In genomic region chr3:187465503-187465902, GRCh38 we compare ENCODE assay signal across 19 cellular contexts.
DNase-seq lines count a peak whose midpoint lies in the region; ATAC-seq and TF ChIP-seq lines count a peak whose summit lies in the region.
"Had no signal": no experiment of that assay in that cellular context is flagged by ENCODE, and none has a peak within 500 bp of the region (broad histone marks: within the 10 kb centered on the region; RNA-seq: fewer than 3 reads in every experiment).

No MANE protein-coding gene starts in this region.

- H3K36me3 Mint-ChIP-seq in H9 (ENCODE audit: insufficient read depth in 1 of 3, low read depth in 3 of 3) (peaks cover 20 to 26% (median 21%) of the 10 kb centered on the region in 3 experiments), neural progenitor cell (no peaks in the 10 kb centered on the region)
- H3K36me3 Mint-ChIP-seq: CD4-positive, alpha-beta memory T cell had no signal

- H2AK5ac ChIP-seq in H9 (ENCODE audit: insufficient read length, low read length) = no peak overlapping the region

- no peak overlapping the region for H2BK20ac ChIP-seq in H9 (ENCODE audit: low read depth, low read length, poor library complexity, severe bottlenecking)

- H4K8ac ChIP-seq in H9 (replicated peaks; ENCODE audit: insufficient read length, low read depth, low read length) = no peak overlapping the region

- no peaks in the 10 kb centered on the region for H3K23me2 ChIP-seq in H9 (ENCODE audit: insufficient read length, low read depth, low read length, poor library complexity, severe bottlenecking)

- H3K79me2 ChIP-seq in H9 (ENCODE audit: insufficient read depth, low read length) (no peaks in the 10 kb centered on the region), neural progenitor cell (ENCODE audit: low read depth) (no peaks in the 10 kb centered on the region)

- H3K27me3 Mint-ChIP-seq in H9 (ENCODE audit: low read depth) (peaks cover 1% of the 10 kb centered on the region; the same call in 1 of the 2 replicates), neural progenitor cell (ENCODE audit: insufficient read depth, low read depth) (peaks cover 7% of the 10 kb centered on the region)

- in situ Hi-C loops in KBM-7 (cut with MboI; ENCODE audit: low pct_unique_long_range_greater_than_20kb, low sequenced_read_pairs) = no loop called here

- no peak overlapping the region for H2AFZ ChIP-seq in H9 (ENCODE audit: low read length)
- no peak overlapping the region for H2AFZ ChIP-seq in neural progenitor cell (replicated peaks)

- H3K9me3 ChIP-seq in H9 (ENCODE audit: control insufficient read depth, low read depth, low read length) (no peaks in the 10 kb centered on the region), NT2/D1 (ENCODE audit: insufficient read depth, low read length) (peaks cover 17% of the 10 kb centered on the region; the same call in 1 of the 2 replicates), neural progenitor cell (ENCODE audit: low read depth) (no peaks in the 10 kb centered on the region), gastroesophageal sphincter (no peaks in the 10 kb centered on the region)
- H3K9me3 ChIP-seq: A549, BE2C had no signal

- DNase-seq in H9 (peak; percentile 59), NT2/D1 (ENCODE audit: low read depth, low spot score) (peak; percentile 65), iPS DF 19.7 (ENCODE audit: low read depth, low spot score) (peak; percentile 40), neural progenitor cell (ENCODE audit: low spot score) (no peak), KBM-7 (no peak)
- DNase-seq in activated CD4-positive, alpha-beta T cell treated with anti-CD3 and anti-CD28 coated beads, Interleukin-2, amount 50 U/mL, for 4 hours = no peak
- DNase-seq: BE2C; CD4-positive, alpha-beta memory T cell; DMS153; DMS79 treated with DMSO at 0.1 percent for 48 hours; EL; GF-D8; GOT3; Kasumi-1 had no signal

- H3K23ac ChIP-seq in H9 (ENCODE audit: insufficient read length, low read depth, low read length) = no peak overlapping the region

- no peaks in the 10 kb centered on the region for H3F3A ChIP-seq in neural progenitor cell (ENCODE audit: low read depth)

- H2BK5ac ChIP-seq in H9 (ENCODE audit: insufficient read length, low read length) = no peak overlapping the region

- H3K36me3 ChIP-seq in NT2/D1 (ENCODE audit: insufficient read depth, insufficient read length, low read length) (no peaks in the 10 kb centered on the region), neural progenitor cell (no peaks in the 10 kb centered on the region), gastroesophageal sphincter (no peaks in the 10 kb centered on the region)
- H3K36me3 ChIP-seq: BE2C had no signal

- H3K9me3 Mint-ChIP-seq in H9 (peaks cover 19 to 21% of the 10 kb centered on the region in 2 experiments; a peak in 4 of 5 replicates), neural progenitor cell (peaks cover 10% of the 10 kb centered on the region)

- no CpG with 5 or more reads among the region's 4 CpGs for WGBS in H9 (ENCODE audit: extremely low coverage, insufficient read length, low lambda C conversion rate)
- 51 to 64% methylated on average over 4 of the region's 4 CpGs for WGBS in gastroesophageal sphincter (ENCODE audit: low coverage in 1 of 2), 2 donors

- TF ChIP-seq CTCF in H9 (conservative IDR thresholded peaks at IDR 0.05) = no peak
- no peak for TF ChIP-seq CTCF in neural progenitor cell (IDR thresholded peaks at IDR 0.05)
- no peak for TF ChIP-seq CTCF in gastroesophageal sphincter (IDR thresholded peaks at IDR 0.05)

- no peak for TF ChIP-seq EP300 in gastroesophageal sphincter (IDR thresholded peaks at IDR 0.05)

- no peaks in the 10 kb centered on the region for H4K20me1 ChIP-seq in H9 (ENCODE audit: control insufficient read depth, insufficient read depth, insufficient read length)
- H4K20me1 ChIP-seq in neural progenitor cell (ENCODE audit: low read depth) = no peaks in the 10 kb centered on the region

- H2BK120ac ChIP-seq in H9 (ENCODE audit: low read depth, low read length, poor library complexity, severe bottlenecking) = no peak overlapping the region

- H3K4me3 Mint-ChIP-seq in H9 = no peak overlapping the region
- H3K4me3 Mint-ChIP-seq in neural progenitor cell = no peak overlapping the region
- H3K4me3 Mint-ChIP-seq: CD4-positive, alpha-beta memory T cell had no signal

- H3K27ac ChIP-seq in H9 (ENCODE audit: insufficient read length, low read depth, low read length) = peak overlapping the region; percentile 52
- H3K27ac ChIP-seq in neural progenitor cell = no peak overlapping the region
- no peak overlapping the region for H3K27ac ChIP-seq in gastroesophageal sphincter
- H3K27ac ChIP-seq: A549, C4-2B had no signal

- no peak overlapping the region for H3T11ph ChIP-seq in H9 (ENCODE audit: low read length)

- H2BK12ac ChIP-seq in H9 (ENCODE audit: insufficient read length, low read depth, low read length) = no peak overlapping the region

- H3K18ac ChIP-seq in H9 (ENCODE audit: insufficient read length, low read depth, low read length) = no peak overlapping the region

- H3K4me1 Mint-ChIP-seq in H9 (peaks cover 28 to 31% of the 10 kb centered on the region in 2 experiments), neural progenitor cell (peaks cover 10% of the 10 kb centered on the region)
- H3K4me1 Mint-ChIP-seq: CD4-positive, alpha-beta memory T cell had no signal

- peak overlapping the region; percentile 50 to 99 (median 96); a peak in 6 of 7 replicates for H3K27ac Mint-ChIP-seq in H9
- no peak overlapping the region for H3K27ac Mint-ChIP-seq in neural progenitor cell
- H3K27ac Mint-ChIP-seq: CD4-positive, alpha-beta memory T cell had no signal

- no peak overlapping the region for H3K4me2 ChIP-seq in H9 (ENCODE audit: insufficient read depth, insufficient read length, low read length)
- H3K4me2 ChIP-seq in neural progenitor cell = peak overlapping the region; percentile 31
- H3K4me2 ChIP-seq: A549 had no signal

- H2BK15ac ChIP-seq in H9 (ENCODE audit: low read depth, low read length) = no peak overlapping the region

- no peak overlapping the region for H3K4me3 ChIP-seq in NT2/D1 (ENCODE audit: insufficient read length, low read depth)
- H3K4me3 ChIP-seq in neural progenitor cell = no peak overlapping the region
- no peak overlapping the region for H3K4me3 ChIP-seq in gastroesophageal sphincter
- H3K4me3 ChIP-seq: A549, K562 had no signal

- TF ChIP-seq POLR2A in gastroesophageal sphincter (IDR thresholded peaks at IDR 0.05) = no peak

- no peak overlapping the region for H3K56ac ChIP-seq in H9 (ENCODE audit: insufficient read length, low read depth, low read length)

- no peak overlapping the region for H3K14ac ChIP-seq in H9 (ENCODE audit: insufficient read depth, low read length)

- H4K91ac ChIP-seq in H9 (ENCODE audit: insufficient read length, low read depth, low read length) = no peak overlapping the region

- ATAC-seq in GM19035 (IDR thresholded peaks at IDR 0.05; ENCODE audit: unreplicated experiment) (no peak), gastroesophageal sphincter (no peak)
- ATAC-seq: A549, K562 had no signal

- H3K79me1 ChIP-seq in H9 (ENCODE audit: insufficient read depth, low read depth, low read length, poor library complexity, severe bottlenecking) = no peaks in the 10 kb centered on the region

- H3K4ac ChIP-seq in H9 (ENCODE audit: low read depth, low read length) = no peak overlapping the region

- H3K9ac ChIP-seq in H9 (ENCODE audit: extremely low read depth, insufficient read length, low read length) (no peak overlapping the region), NT2/D1 (ENCODE audit: insufficient read length, low read depth) (no peak overlapping the region), neural progenitor cell (no peak overlapping the region)

- H4K5ac ChIP-seq in H9 (ENCODE audit: insufficient read length, low read depth, low read length) = no peak overlapping the region

- H3K27me3 ChIP-seq in H9 (ENCODE audit: insufficient read depth, low read length) (no peaks in the 10 kb centered on the region), NT2/D1 (ENCODE audit: insufficient read depth, insufficient read length) (no peaks in the 10 kb centered on the region), neural progenitor cell (no peaks in the 10 kb centered on the region), gastroesophageal sphincter (peaks cover 3% of the 10 kb centered on the region)
- H3K27me3 ChIP-seq: BE2C had no signal

- no peaks in the 10 kb centered on the region; the same call in 1 of the 2 replicates for H3K4me1 ChIP-seq in H9 (ENCODE audit: insufficient read depth, low read length)
- no peaks in the 10 kb centered on the region for H3K4me1 ChIP-seq in NT2/D1 (ENCODE audit: insufficient read depth, insufficient read length)
- H3K4me1 ChIP-seq in neural progenitor cell = peaks cover 11% of the 10 kb centered on the region
- H3K4me1 ChIP-seq in gastroesophageal sphincter = no peaks in the 10 kb centered on the region
- H3K4me1 ChIP-seq: A549, BE2C had no signal

Comparison
In these comparisons a context has a peak if more than half of its experiments do, and no peak if none do; other contexts are left out.
1. DNase-seq: peak in H9 (single experiment), NT2/D1 (single experiment) and iPS DF 19.7 (single experiment); none in neural progenitor cell (single experiment), KBM-7 (single experiment) and activated CD4-positive, alpha-beta T cell treated with anti-CD3 and anti-CD28 coated beads, Interleukin-2, amount 50 U/mL, for 4 hours (0 of 2).